ENCODE assay signal across 8 cellular contexts in the genomic region with DNA sequence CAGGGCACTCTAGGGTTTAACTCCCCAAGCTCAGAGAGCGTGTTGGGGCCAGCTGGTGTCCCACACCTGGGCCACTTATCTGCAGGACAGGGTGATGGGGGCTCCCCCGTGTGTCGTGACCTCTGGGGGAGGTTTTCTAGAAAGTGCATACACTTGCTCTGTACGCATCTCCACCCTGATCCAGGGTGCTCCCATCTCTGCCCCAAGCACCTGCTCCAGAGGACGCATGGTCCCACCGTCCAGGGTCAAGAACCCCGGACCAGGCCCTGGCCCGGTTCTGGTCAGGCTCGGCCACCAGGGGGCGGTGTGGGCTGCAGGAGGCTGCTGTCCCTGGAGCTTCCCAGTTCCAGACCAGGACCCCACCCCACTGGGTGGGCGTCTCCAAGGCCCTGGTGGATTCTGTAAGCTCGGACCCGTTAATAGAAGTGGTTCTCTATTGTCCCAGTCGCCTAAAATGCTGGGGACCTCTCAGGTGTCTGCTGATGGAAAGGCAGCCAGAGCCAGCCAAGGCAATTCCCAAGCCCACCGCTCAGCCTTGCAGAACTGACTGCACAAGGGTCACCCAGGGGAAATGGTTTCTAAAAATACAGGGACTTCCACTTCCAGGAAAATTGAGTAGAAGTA. TPM values are rescaled to one million over a fixed set of nuclear protein-coding genes. Genes with fewer than 3 reads are reported as not detected.
DNase-seq lines count a peak whose midpoint lies in the region; ATAC-seq lines count a peak whose summit lies in the region.

No MANE protein-coding gene starts in this region.

- peak in 4 of 5 donors; percentile 10 to 33 (median 26) for DNase-seq in CD4-positive, alpha-beta memory T cell
- DNase-seq in OCI-M1 (lab: John Stamatoyannopoulos, UW) (peak; percentile 57), iPS-NIHi7 (ENCODE audit: extremely low spot score) (peak; percentile 88), NCI-H2227 treated with DMSO at 0.1 percent for 48 hours (lab: John Stamatoyannopoulos, UW) (no peak), NCI-H774 (lab: John Stamatoyannopoulos, UW) (no peak)
- DNase-seq in activated naive CD8-positive, alpha-beta T cell treated with anti-CD3 and anti-CD28 coated beads, Interleukin-2, amount 50 U/mL, for 24 hours, result peak; percentile 58
- peak; percentile 36 to 51 for DNase-seq in stimulated activated CD4-positive, alpha-beta T cell treated with anti-CD3 and anti-CD28 coated beads, Interleukin-4, amount 100 ng/mL, for 48 hours (ENCODE audit: low read depth in 2 of 2)

- H3K27me3 Mint-ChIP-seq in CD4-positive, alpha-beta memory T cell, result peaks cover 17 to 28% of the 10 kb centered on the region in 2 donors
- H3K27me3 Mint-ChIP-seq in activated naive CD8-positive, alpha-beta T cell treated with anti-CD3 and anti-CD28 coated beads, Interleukin-2, amount 50 U/mL, for 24 hours, result peaks cover 27% of the 10 kb centered on the region

- no peak overlapping the region for H3K27ac ChIP-seq in CD4-positive, alpha-beta memory T cell (ENCODE audit: low read depth, low read length)

- CTCF ChIA-PET in CD4-positive, alpha-beta memory T cell (lab: Charles Lee; ENCODE audit: partially characterized antibody), result interaction anchor here (0.7 to 2.4 kb wide), 10 partner anchors 10 to 262 kb away, joined by 3 to 8 read pairs (median 3); partner anchors contain the start of genes COMT and TXNRD2

- POLR2A ChIA-PET in CD4-positive, alpha-beta memory T cell (lab: Charles Lee; ENCODE audit: partially characterized antibody), result no interaction called here

- no peak overlapping the region for H3K4me3 ChIP-seq in CD4-positive, alpha-beta memory T cell (ENCODE audit: low read length in 2 of 2)

- H3K9me3 ChIP-seq in CD4-positive, alpha-beta memory T cell (ENCODE audit: control insufficient read depth in 1 of 2, low read length in 2 of 2), result no peaks in the 10 kb centered on the region

- H3K36me3 Mint-ChIP-seq in CD4-positive, alpha-beta memory T cell, result no peaks in the 10 kb centered on the region
- H3K36me3 Mint-ChIP-seq in activated naive CD8-positive, alpha-beta T cell treated with anti-CD3 and anti-CD28 coated beads, Interleukin-2, amount 50 U/mL, for 24 hours (ENCODE audit: low read depth), result no peaks in the 10 kb centered on the region

- peaks cover 0 to 3% (median 0%) of the 10 kb centered on the region in 8 donors for H3K9me3 Mint-ChIP-seq in CD4-positive, alpha-beta memory T cell
- H3K9me3 Mint-ChIP-seq in activated naive CD8-positive, alpha-beta T cell treated with anti-CD3 and anti-CD28 coated beads, Interleukin-2, amount 50 U/mL, for 24 hours, result no peaks in the 10 kb centered on the region

- intact Hi-C loops in CD4-positive, alpha-beta memory T cell (cut with micrococcal nuclease), result no loop called here

- H3K4me3 Mint-ChIP-seq in CD4-positive, alpha-beta memory T cell, result no peak overlapping the region
- no peak overlapping the region for H3K4me3 Mint-ChIP-seq in activated naive CD8-positive, alpha-beta T cell treated with anti-CD3 and anti-CD28 coated beads, Interleukin-2, amount 50 U/mL, for 24 hours

- no peaks in the 10 kb centered on the region for H3K4me1 Mint-ChIP-seq in CD4-positive, alpha-beta memory T cell
- H3K4me1 Mint-ChIP-seq in activated naive CD8-positive, alpha-beta T cell treated with anti-CD3 and anti-CD28 coated beads, Interleukin-2, amount 50 U/mL, for 24 hours, result no peaks in the 10 kb centered on the region

- no peaks in the 10 kb centered on the region for H3K36me3 ChIP-seq in CD4-positive, alpha-beta memory T cell (ENCODE audit: insufficient read depth, low read length)

- no peak overlapping the region for H3K27ac Mint-ChIP-seq in CD4-positive, alpha-beta memory T cell
- no peak overlapping the region for H3K27ac Mint-ChIP-seq in activated naive CD8-positive, alpha-beta T cell treated with anti-CD3 and anti-CD28 coated beads, Interleukin-2, amount 50 U/mL, for 24 hours

- peaks cover 8% of the 10 kb centered on the region for H3K27me3 ChIP-seq in CD4-positive, alpha-beta memory T cell (ENCODE audit: insufficient read depth, low read length)

- no peak for ATAC-seq in activated naive CD8-positive, alpha-beta T cell treated with anti-CD3 and anti-CD28 coated beads, Interleukin-2, amount 50 U/mL, for 24 hours
- ATAC-seq in HG03571 (IDR thresholded peaks at IDR 0.05; ENCODE audit: unreplicated experiment), result no peak

- H3K4me1 ChIP-seq in CD4-positive, alpha-beta memory T cell (ENCODE audit: insufficient read depth, low read length), result no peaks in the 10 kb centered on the region

RNA-seq across cellular contexts. Expression of gene SEPTIN5, which starts 34.7 kb away (rescaled TPM):
- not detected for total RNA-seq in CD4-positive, alpha-beta memory T cell
- not detected for polyA plus RNA-seq in CD4-positive, alpha-beta memory T cell

RNA-seq across cellular contexts. Expression of gene GP1BB, which starts 43.8 kb away (rescaled TPM):
- not detected for total RNA-seq in CD4-positive, alpha-beta memory T cell
- not detected for polyA plus RNA-seq in CD4-positive, alpha-beta memory T cell

Comparison
In these comparisons a context has a peak if more than half of its experiments do, and no peak if none do; other contexts are left out.
1. DNase-seq: peak in CD4-positive, alpha-beta memory T cell (4 of 5), OCI-M1 (single experiment), activated naive CD8-positive, alpha-beta T cell treated with anti-CD3 and anti-CD28 coated beads, Interleukin-2, amount 50 U/mL, for 24 hours (single experiment), iPS-NIHi7 (single experiment) and stimulated activated CD4-positive, alpha-beta T cell treated with anti-CD3 and anti-CD28 coated beads, Interleukin-4, amount 100 ng/mL, for 48 hours (2 of 2); none in NCI-H2227 treated with DMSO at 0.1 percent for 48 hours (single experiment) and NCI-H774 (single experiment).